ENCODE assay signal across 10 cellular contexts in genomic region chr9:7081065-7081600, GRCh38.
"Had no signal": no experiment of that assay in that cellular context is flagged by ENCODE, and none has a peak within 500 bp of the region (broad histone marks: within the 10 kb centered on the region; RNA-seq: fewer than 3 reads in every experiment).

No MANE protein-coding gene starts in this region.

- H3K4me3 ChIP-seq: left lung, pancreas had no signal

- H3K36me3 ChIP-seq: pancreas had no signal

- H3K9me3 ChIP-seq: left lung, pancreas had no signal

- DNase-seq: activated CD4-positive, alpha-beta T cell treated with anti-CD3 and anti-CD28 coated beads for 4 hours; activated CD8-positive, alpha-beta memory T cell treated with anti-CD3 and anti-CD28 coated beads, Interleukin-2, amount 50 U/mL, for 4 hours; activated CD8-positive, alpha-beta T cell treated with anti-CD3 and anti-CD28 coated beads for 36 hours; activated T-cell treated with anti-CD3 and anti-CD28 coated beads, Interleukin-2, amount 50 U/mL, for 72 hours; left lung; pancreas; stimulated activated CD4-positive, alpha-beta T cell treated with anti-CD3 and anti-CD28 coated beads, Interleukin-15, amount 100 ng/mL, for 24 hours; stimulated activated CD4-positive, alpha-beta T cell treated with anti-CD3 and anti-CD28 coated beads, Interleukin-4, amount 100 ng/mL, for 24 hours had no signal

- H3K4me1 ChIP-seq: foreskin keratinocyte, pancreas had no signal

- H3K27ac ChIP-seq: foreskin keratinocyte, pancreas, VCaP had no signal

- H3K27me3 ChIP-seq: foreskin keratinocyte, left lung, pancreas had no signal
